In genomic region chr9:129175825-129176633, GRCh38 we compare ENCODE assay signal across 8 cellular contexts. TPM values are rescaled to one million over a fixed set of nuclear protein-coding genes. Genes with fewer than 3 reads are reported as not detected.
DNase-seq lines count a peak whose midpoint lies in the region; ATAC-seq and TF ChIP-seq lines count a peak whose summit lies in the region.

No MANE protein-coding gene starts in this region.

- POLR2A ChIA-PET in activated CD4-positive, alpha-beta memory T cell treated with anti-CD3 and anti-CD28 coated beads for 36 hours (lab: Charles Lee) = interaction anchor here (0.6 kb wide), 1 partner anchor 327 kb away, joined by 3 read pairs; no protein-coding TSS in a partner anchor

- TF ChIP-seq CTCF in lower leg skin (IDR thresholded peaks at IDR 0.05) = no peak

- peak overlapping the region; percentile 29 for H3K27ac Mint-ChIP-seq in activated CD4-positive, alpha-beta memory T cell treated with anti-CD3 and anti-CD28 coated beads for 36 hours
- peak overlapping the region; percentile 62 to 79 for H3K27ac Mint-ChIP-seq in effector memory CD8-positive, alpha-beta T cell

- 0% methylated on average over 47 of the region's 47 CpGs for WGBS in lower leg skin, 2 donors

- peak; percentile 30 for ATAC-seq in effector memory CD8-positive, alpha-beta T cell (replicated peaks)
- ATAC-seq in HG02610 (IDR thresholded peaks at IDR 0.05; ENCODE audit: unreplicated experiment) = no peak

- intact Hi-C loops in activated CD4-positive, alpha-beta memory T cell treated with anti-CD3 and anti-CD28 coated beads for 36 hours (cut with micrococcal nuclease) = loop anchor here (1.0 to 10.0 kb wide), 6 partner anchors 60 to 435 kb away; no protein-coding TSS in a partner anchor
- intact Hi-C loops in lower leg skin (cut with DNase I; ENCODE audit: low total_unique reads) = loop anchor here (10.0 kb wide), 1 partner anchor 429 kb away; no protein-coding TSS in a partner anchor

- no peaks in the 10 kb centered on the region for H3K36me3 Mint-ChIP-seq in activated CD4-positive, alpha-beta memory T cell treated with anti-CD3 and anti-CD28 coated beads for 36 hours
- H3K36me3 Mint-ChIP-seq in effector memory CD8-positive, alpha-beta T cell (ENCODE audit: insufficient read depth) = peaks cover 28% of the 10 kb centered on the region

- TF ChIP-seq POLR2A in GM19193 (IDR thresholded peaks at IDR 0.05; ENCODE audit: extremely low read depth, insufficient read depth, insufficient read length) = peak; percentile 56
- TF ChIP-seq POLR2A in lower leg skin (IDR thresholded peaks at IDR 0.05) = no peak

- peaks cover 3% of the 10 kb centered on the region for H3K4me1 Mint-ChIP-seq in activated CD4-positive, alpha-beta memory T cell treated with anti-CD3 and anti-CD28 coated beads for 36 hours (ENCODE audit: low read depth)
- H3K4me1 Mint-ChIP-seq in effector memory CD8-positive, alpha-beta T cell (ENCODE audit: low read depth in 2 of 2) = peaks cover 8 to 9% of the 10 kb centered on the region in 2 donors

- CTCF ChIA-PET in activated CD4-positive, alpha-beta memory T cell treated with anti-CD3 and anti-CD28 coated beads for 36 hours (lab: Charles Lee) = interaction anchor here (0.7 to 7.2 kb wide), 8 partner anchors 12 to 481 kb away, joined by 3 to 119 read pairs (median 7); partner anchors contain the start of gene NTMT1

- peak overlapping the region; percentile 76 for H3K4me3 Mint-ChIP-seq in activated CD4-positive, alpha-beta memory T cell treated with anti-CD3 and anti-CD28 coated beads for 36 hours
- H3K4me3 Mint-ChIP-seq in effector memory CD8-positive, alpha-beta T cell = peak overlapping the region; percentile 87 to 89

- H3K4me3 ChIP-seq in lower leg skin (ENCODE audit: low read depth, poor library complexity, severe bottlenecking) = peak overlapping the region; percentile 90

- H3K9me3 Mint-ChIP-seq in activated CD4-positive, alpha-beta memory T cell treated with anti-CD3 and anti-CD28 coated beads for 36 hours = no peaks in the 10 kb centered on the region
- H3K9me3 Mint-ChIP-seq in effector memory CD8-positive, alpha-beta T cell = no peaks in the 10 kb centered on the region

- peaks cover 12% of the 10 kb centered on the region for H3K27me3 Mint-ChIP-seq in activated CD4-positive, alpha-beta memory T cell treated with anti-CD3 and anti-CD28 coated beads for 36 hours
- H3K27me3 Mint-ChIP-seq in effector memory CD8-positive, alpha-beta T cell = peaks cover 7 to 11% of the 10 kb centered on the region in 2 donors

- DNase-seq in AG20443 (ENCODE audit: low spot score) (peak; percentile 74), NCI-H460 (ENCODE audit: extremely low read depth, low read depth) (peak; percentile 87), lower leg skin (ENCODE audit: low spot score in 2 of 2) (peak; percentile 86 to 97)
- DNase-seq in activated CD4-positive, alpha-beta memory T cell treated with anti-CD3 and anti-CD28 coated beads for 36 hours = peak; percentile 88
- peak; percentile 50 to 54 (median 51) for DNase-seq in effector memory CD8-positive, alpha-beta T cell
- DNase-seq in stimulated activated CD4-positive, alpha-beta T cell treated with anti-CD3 and anti-CD28 coated beads, Interleukin-4, amount 100 ng/mL, for 48 hours (ENCODE audit: low read depth in 2 of 2) = peak; percentile 55 to 64

RNA-seq across cellular contexts. Expression of gene IER5L, which starts 2.0 kb away (rescaled TPM):
- 31.1 and 40.5 TPM in 2 replicates for total RNA-seq in NCI-H460 (2014; rRNA removed; shearing (Covaris generic))
- polyA plus RNA-seq in NCI-H460 (2014; cell fraction: nucleus; rRNA removed) = 44.5 and 65.4 TPM in 2 replicates
- 1 to 10 TPM; 1.3 to 1.5 TPM for total RNA-seq in activated CD4-positive, alpha-beta memory T cell treated with anti-CD3 and anti-CD28 coated beads for 36 hours
- total RNA-seq in lower leg skin = 10 to 100 TPM; 10.9 to 16.1 (median 12.6) TPM

Comparison
In these comparisons a context has a peak if more than half of its experiments do, and no peak if none do; other contexts are left out.
1. RNA of gene IER5L, which starts 2.0 kb away (total RNA-seq): 31.1 to 40.5 TPM in NCI-H460 and 10.9 to 16.1 TPM in lower leg skin; 1.3 to 1.5 TPM in activated CD4-positive, alpha-beta memory T cell treated with anti-CD3 and anti-CD28 coated beads for 36 hours; every median in the first group is over 4 times any median in the second.
2. Peak in every context shown above with its lines, with median percentiles within 50 percentile points of each other: DNase-seq.